1 cellular context compared by ENCODE assay signal in the genomic region with DNA sequence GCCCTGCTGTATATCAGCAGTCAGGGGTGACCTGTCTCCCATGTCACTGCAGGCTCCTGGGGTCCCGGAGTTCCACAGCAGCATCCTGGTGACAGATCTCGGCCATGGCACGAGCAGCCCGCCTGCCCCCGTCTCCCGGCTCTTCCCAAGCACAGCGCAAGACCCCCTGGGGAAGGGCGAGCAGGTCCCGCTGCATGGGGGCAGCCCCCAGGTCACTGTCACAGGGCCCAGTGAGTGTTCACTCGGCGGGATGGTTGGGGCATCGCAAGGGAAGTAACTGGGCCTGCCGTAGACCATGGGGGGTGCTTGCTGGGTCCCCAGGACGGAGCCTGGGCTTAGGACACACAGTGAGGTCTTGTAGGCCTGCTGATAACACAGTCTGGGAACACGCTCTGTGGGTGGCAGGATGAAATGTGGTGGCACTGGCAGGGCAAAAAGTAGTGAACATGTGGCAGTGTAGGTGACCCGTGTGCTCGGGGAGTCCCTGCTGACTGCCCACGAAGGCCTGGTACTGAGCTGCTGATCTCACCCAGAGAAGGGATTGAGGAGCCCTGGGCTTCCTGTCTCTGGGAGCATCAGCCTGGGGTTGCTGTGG.
A peak's percentile ranks its signal among the peaks of the same experiment; 100 is the strongest.
TF ChIP-seq lines count a peak whose summit lies in the region.

No MANE protein-coding gene starts in this region.

TF ChIP-seq in HepG2, 621 proteins besides CTCF, POLR2A, EP300 and RAD21:
- no peak for TF ChIP-seq ZNF546 (CRISPR knock-in tag; conservative IDR thresholded peaks at IDR 0.05)
- TF ChIP-seq AGO2 (optimal IDR thresholded peaks at IDR 0.05; ENCODE audit: low read depth, low read length), result peak; percentile 45
